ENCODE assay signal across 8 cellular contexts in genomic region chr9:35073276-35073607, GRCh38. TPM values are rescaled to one million over a fixed set of nuclear protein-coding genes. Genes with fewer than 3 reads are reported as not detected.
DNase-seq lines count a peak whose midpoint lies in the region; ATAC-seq and TF ChIP-seq lines count a peak whose summit lies in the region.

No MANE protein-coding gene starts in this region.

- H3K27me3 ChIP-seq in gastrocnemius medialis: no peaks in the 10 kb centered on the region

- in situ Hi-C loops in gastrocnemius medialis (cut with MboI; ENCODE audit: low sequenced_read_pairs in 4 of 4): no loop called here

- TF ChIP-seq CTCF in GM12865 (IDR thresholded peaks at IDR 0.05; ENCODE audit: insufficient read depth, low read depth, low read length, missing control alignments) (no peak), epithelial cell of proximal tubule (conservative IDR thresholded peaks at IDR 0.05; ENCODE audit: low read depth, low read length) (no peak), gastrocnemius medialis (IDR thresholded peaks at IDR 0.05 in 4 of 5, conservative IDR thresholded peaks at IDR 0.05 in 1 of 5) (no peak), mucosa of descending colon (IDR thresholded peaks at IDR 0.05) (no peak)

- H3K27ac ChIP-seq in SK-N-MC (peak overlapping the region; percentile 69), gastrocnemius medialis (peak overlapping the region; percentile 70 to 100 (median 94))

- intact Hi-C loops in gastrocnemius medialis (cut with DNase I; ENCODE audit: low total_unique reads) (loop anchor here (2.0 to 5.0 kb wide), 3 partner anchors 30 to 616 kb away; partner anchors contain the start of genes STOML2 and TPM2), mucosa of descending colon (cut with DNase I, micrococcal nuclease) (no loop called here)

- no peaks in the 10 kb centered on the region for H3K9me3 ChIP-seq in SK-N-MC (ENCODE audit: low read depth, low read length)
- no peaks in the 10 kb centered on the region for H3K9me3 ChIP-seq in gastrocnemius medialis
- no peaks in the 10 kb centered on the region for H3K9me3 ChIP-seq in mucosa of descending colon

- H3K4me1 ChIP-seq in gastrocnemius medialis (peaks cover 27 to 32% of the 10 kb centered on the region in 2 donors), mucosa of descending colon (ENCODE audit: low read depth) (peaks cover 20% of the 10 kb centered on the region)

- peaks cover 59% of the 10 kb centered on the region for H3K36me3 ChIP-seq in SK-N-MC (ENCODE audit: insufficient read depth, low read length)
- H3K36me3 ChIP-seq in gastrocnemius medialis: peaks cover 0 to under 1% of the 10 kb centered on the region in 2 donors
- H3K36me3 ChIP-seq in mucosa of descending colon (ENCODE audit: low read depth): no peaks in the 10 kb centered on the region

- TF ChIP-seq POLR2A in gastrocnemius medialis (IDR thresholded peaks at IDR 0.05): no peak

- no peak overlapping the region for H3K9ac ChIP-seq in SK-N-MC (ENCODE audit: insufficient read length)

- DNase-seq in GM12865 (ENCODE audit: low read depth) (peak; percentile 21), SK-N-MC (ENCODE audit: low read depth, low spot score) (no peak), epithelial cell of proximal tubule (ENCODE audit: low read depth) (no peak), gastrocnemius medialis (no peak), mucosa of descending colon (no peak), NCI-H1694 treated with DMSO at 0.1 percent for 48 hours (lab: John Stamatoyannopoulos, UW) (no peak), T1000 (lab: John Stamatoyannopoulos, UW) (no peak)

- ATAC-seq in gastrocnemius medialis: no peak
- ATAC-seq in mucosa of descending colon: no peak
- ATAC-seq in HG03025 (IDR thresholded peaks at IDR 0.05; ENCODE audit: low FRiP score, unreplicated experiment): no peak

- no peak overlapping the region for H3K4me3 ChIP-seq in GM12865 (ENCODE audit: low read depth, low read length)
- H3K4me3 ChIP-seq in SK-N-MC: peak overlapping the region; percentile 52; the same call in 1 of the 2 replicates
- H3K4me3 ChIP-seq in epithelial cell of proximal tubule (ENCODE audit: low read depth, low read length): peak overlapping the region; percentile 35
- peak overlapping the region in 2 of 4 donors; percentile 15 to 93 for H3K4me3 ChIP-seq in gastrocnemius medialis
- no peak overlapping the region for H3K4me3 ChIP-seq in mucosa of descending colon

RNA-seq across cellular contexts. Expression of gene VCP, which starts 0.8 kb away (rescaled TPM):
- total RNA-seq in epithelial cell of proximal tubule (244 and 371 TPM in 2 replicates), gastrocnemius medialis (100 to 1,000 TPM; 265 to 354 (median 342) TPM), mucosa of descending colon (100 to 1,000 TPM; 150 to 193 (median 174) TPM)

RNA-seq across cellular contexts. Expression of gene FANCG, which starts 6.5 kb away (rescaled TPM):
- total RNA-seq in epithelial cell of proximal tubule (47.3 and 60.3 TPM in 2 replicates), gastrocnemius medialis (10 to 100 TPM in 1 of 4 donors, 1 to 10 TPM in 3; 1.8 to 15.7 (median 3.4) TPM), mucosa of descending colon (10 to 100 TPM; 19.0 to 22.7 (median 20.7) TPM)

RNA-seq across cellular contexts. Expression of gene PIGO, which starts 23.1 kb away (rescaled TPM):
- total RNA-seq in epithelial cell of proximal tubule (18.6 and 27.8 TPM in 2 replicates), gastrocnemius medialis (10 to 100 TPM in 1 of 4 donors, 1 to 10 TPM in 3; 6.6 to 12.3 (median 7.3) TPM), mucosa of descending colon (10 to 100 TPM; 22.3 to 35.8 (median 32.9) TPM)

RNA-seq across cellular contexts. Expression of gene STOML2, which starts 29.7 kb away (rescaled TPM):
- total RNA-seq in epithelial cell of proximal tubule: 201 and 268 TPM in 2 replicates
- 100 to 1,000 TPM; 117 to 168 (median 158) TPM for total RNA-seq in gastrocnemius medialis
- total RNA-seq in mucosa of descending colon: 100 to 1,000 TPM in 2 of 3 donors, 10 to 100 TPM in 1; 96.3 to 109 (median 100) TPM

RNA-seq across cellular contexts. Expression of gene ATOSB, which starts 42.4 kb away (rescaled TPM):
- total RNA-seq in epithelial cell of proximal tubule: 14.0 and 27.7 TPM in 2 replicates
- 10 to 100 TPM; 13.0 to 28.9 (median 24.2) TPM for total RNA-seq in gastrocnemius medialis
- total RNA-seq in mucosa of descending colon: 10 to 100 TPM; 32.3 to 35.0 (median 32.9) TPM

Comparison
In these comparisons a context has a peak if more than half of its experiments do, and no peak if none do; other contexts are left out.
1. H3K4me3 ChIP-seq: peak in SK-N-MC (single experiment) and epithelial cell of proximal tubule (single experiment); none in GM12865 (single experiment) and mucosa of descending colon (single experiment).